7 cellular contexts compared by ENCODE assay signal in the genomic region with DNA sequence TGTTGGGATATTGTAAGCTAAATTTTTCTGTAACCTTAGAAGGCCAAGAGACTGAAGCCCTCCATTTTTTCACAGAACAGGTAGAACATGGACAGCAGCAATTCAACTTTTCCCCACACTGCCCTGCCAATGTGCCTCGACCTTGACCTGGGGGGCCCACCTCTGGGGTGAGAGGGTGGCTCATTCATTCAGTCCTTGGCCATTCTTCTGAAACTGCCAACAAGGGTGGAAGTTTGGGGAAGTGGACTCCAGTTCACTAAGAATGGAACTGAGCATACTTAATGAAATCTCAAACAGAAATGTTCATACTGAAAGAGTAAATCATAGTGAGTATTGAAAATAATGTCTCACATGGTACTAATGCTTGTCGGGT. TPM values are rescaled to one million over a fixed set of nuclear protein-coding genes. Genes with fewer than 3 reads are reported as not detected.
DNase-seq lines count a peak whose midpoint lies in the region; ATAC-seq and TF ChIP-seq lines count a peak whose summit lies in the region.

No MANE protein-coding gene starts in this region.

- H3K27me3 Mint-ChIP-seq in HFFc6 (ENCODE audit: insufficient read depth) (peaks cover 3% of the 10 kb centered on the region), glutamatergic neuron (ENCODE audit: unreplicated experiment) (peaks cover 5% of the 10 kb centered on the region)
- H3K27me3 Mint-ChIP-seq in activated CD4-positive, alpha-beta memory T cell treated with anti-CD3 and anti-CD28 coated beads, Interleukin-2, amount 10 ng/mL, durations not matched to agents 7 days and 5 days, result no peaks in the 10 kb centered on the region

- ATAC-seq in HG03139 (IDR thresholded peaks at IDR 0.05; ENCODE audit: unreplicated experiment) (no peak), GM21423 (IDR thresholded peaks at IDR 0.05; ENCODE audit: unreplicated experiment) (no peak)

- POLR2A ChIA-PET in activated CD4-positive, alpha-beta memory T cell treated with anti-CD3 and anti-CD28 coated beads, Interleukin-2, amount 10 ng/mL, durations not matched to agents 7 days and 5 days (lab: Charles Lee), result interaction anchor here (1.1 to 2.7 kb wide), 8 partner anchors 15 to 1464 kb away, joined by 3 to 29 read pairs (median 6); a partner anchor contains a TSS

- DNase-seq in HFFc6, result no peak
- no peak for DNase-seq in activated CD4-positive, alpha-beta memory T cell treated with anti-CD3 and anti-CD28 coated beads, Interleukin-2, amount 10 ng/mL, durations not matched to agents 7 days and 5 days
- no peak for DNase-seq in glutamatergic neuron
- DNase-seq in stimulated activated CD8-positive, alpha-beta memory T cell treated with anti-CD3 and anti-CD28 coated beads, Interleukin-4, amount 100 ng/mL, for 48 hours, result peak; percentile 43
- DNase-seq in stimulated activated naive CD4-positive, alpha-beta T cell treated with Interleukin-2 at 50 U/mL for 16 hours (lab: John Stamatoyannopoulos, UW), result no peak

- H3K36me3 Mint-ChIP-seq in HFFc6 (ENCODE audit: low read depth) (peaks cover 50% of the 10 kb centered on the region), glutamatergic neuron (ENCODE audit: unreplicated experiment) (peaks cover 10% of the 10 kb centered on the region)
- peaks cover 58% of the 10 kb centered on the region for H3K36me3 Mint-ChIP-seq in activated CD4-positive, alpha-beta memory T cell treated with anti-CD3 and anti-CD28 coated beads, Interleukin-2, amount 10 ng/mL, durations not matched to agents 7 days and 5 days (ENCODE audit: low read depth)

- H3K9me3 Mint-ChIP-seq in HFFc6 (no peaks in the 10 kb centered on the region), glutamatergic neuron (ENCODE audit: unreplicated experiment) (peaks cover 9% of the 10 kb centered on the region)
- no peaks in the 10 kb centered on the region for H3K9me3 Mint-ChIP-seq in activated CD4-positive, alpha-beta memory T cell treated with anti-CD3 and anti-CD28 coated beads, Interleukin-2, amount 10 ng/mL, durations not matched to agents 7 days and 5 days

- CTCF ChIA-PET in activated CD4-positive, alpha-beta memory T cell treated with anti-CD3 and anti-CD28 coated beads, Interleukin-2, amount 10 ng/mL, durations not matched to agents 7 days and 5 days (lab: Charles Lee), result interaction anchor here (1.2 to 2.3 kb wide), 3 partner anchors 74 to 100 kb away, joined by 4 to 9 read pairs (median 8); a partner anchor contains a TSS

- H3K27ac Mint-ChIP-seq in HFFc6 (peak overlapping the region; percentile 96), glutamatergic neuron (ENCODE audit: unreplicated experiment) (peak overlapping the region; percentile 78)
- H3K27ac Mint-ChIP-seq in activated CD4-positive, alpha-beta memory T cell treated with anti-CD3 and anti-CD28 coated beads, Interleukin-2, amount 10 ng/mL, durations not matched to agents 7 days and 5 days, result peak overlapping the region; percentile 91

- H3K4me1 Mint-ChIP-seq in HFFc6 (ENCODE audit: low read depth), result peaks cover 45% of the 10 kb centered on the region
- H3K4me1 Mint-ChIP-seq in activated CD4-positive, alpha-beta memory T cell treated with anti-CD3 and anti-CD28 coated beads, Interleukin-2, amount 10 ng/mL, durations not matched to agents 7 days and 5 days, result peaks cover 54% of the 10 kb centered on the region
- peaks cover 9% of the 10 kb centered on the region for H3K4me1 Mint-ChIP-seq in glutamatergic neuron (ENCODE audit: low read depth, unreplicated experiment)

- TF ChIP-seq CTCF in HFFc6 (IDR thresholded peaks at IDR 0.05) (no peak), glutamatergic neuron (IDR thresholded peaks at IDR 0.05; ENCODE audit: partially characterized antibody, unreplicated experiment) (no peak)

- H3K4me3 Mint-ChIP-seq in HFFc6 (peak overlapping the region; percentile 97), glutamatergic neuron (ENCODE audit: unreplicated experiment) (peak overlapping the region; percentile 99)
- H3K4me3 Mint-ChIP-seq in activated CD4-positive, alpha-beta memory T cell treated with anti-CD3 and anti-CD28 coated beads, Interleukin-2, amount 10 ng/mL, durations not matched to agents 7 days and 5 days, result peak overlapping the region; percentile 94

RNA-seq across cellular contexts. Expression of a gene that starts 1.1 kb away (rescaled TPM):
- 100 to 1,000 TPM; 588 to 647 (median 609) TPM for total RNA-seq in HFFc6 (2021; fragmentation: NEBNext Ultra II Directional; extraction: Animal tissue kit (Norgen Biotek cat#: 25700))
- 100 to 1,000 TPM; 473 to 489 TPM for total RNA-seq in activated CD4-positive, alpha-beta memory T cell treated with anti-CD3 and anti-CD28 coated beads, Interleukin-2, amount 10 ng/mL, durations not matched to agents 7 days and 5 days
- total RNA-seq in glutamatergic neuron (ENCODE audit: unreplicated experiment), result 246 TPM

RNA-seq across cellular contexts. Expression of a gene that starts 1.5 kb away (rescaled TPM):
- 10 to 100 TPM; 83.5 to 89.0 (median 84.6) TPM for total RNA-seq in HFFc6 (2021; fragmentation: NEBNext Ultra II Directional; extraction: Animal tissue kit (Norgen Biotek cat#: 25700))
- total RNA-seq in activated CD4-positive, alpha-beta memory T cell treated with anti-CD3 and anti-CD28 coated beads, Interleukin-2, amount 10 ng/mL, durations not matched to agents 7 days and 5 days, result 10 to 100 TPM; 62.2 to 65.4 TPM
- total RNA-seq in glutamatergic neuron (ENCODE audit: unreplicated experiment), result 114 TPM
